In the genomic region with DNA sequence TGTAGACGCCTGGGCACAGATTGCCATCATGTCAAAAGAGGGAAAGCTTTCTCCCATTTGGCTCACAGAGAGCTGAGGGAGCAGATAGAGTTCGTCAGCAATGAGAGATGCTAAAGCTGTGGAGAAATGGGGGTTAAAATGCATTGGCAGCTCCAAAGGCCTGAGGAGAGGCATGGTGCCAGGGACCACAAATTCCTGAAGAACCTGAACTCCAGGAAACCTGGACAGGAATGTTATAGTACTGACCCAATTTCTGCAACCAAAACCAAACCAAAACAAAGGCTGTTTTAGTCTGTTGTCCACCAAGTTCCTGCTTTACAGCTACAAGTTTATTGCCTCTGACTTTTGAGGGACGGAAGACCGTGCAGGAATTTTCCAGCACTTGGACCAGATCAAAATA, we compare ENCODE assay signal across 28 cellular contexts.
"Had no signal": no experiment of that assay in that cellular context is flagged by ENCODE, and none has a peak within 500 bp of the region (broad histone marks: within the 10 kb centered on the region; RNA-seq: fewer than 3 reads in every experiment).

No MANE protein-coding gene starts in this region.

- H3K9me3 ChIP-seq: left ventricle myocardium inferior, neutrophil, psoas muscle, right atrium auricular region, tibial nerve, vagina had no signal

- H3K27ac ChIP-seq: left ventricle myocardium inferior, neural progenitor cell, neutrophil, parathyroid adenoma, psoas muscle, right atrium auricular region, skin epidermis, tibial nerve, vagina had no signal

- FAIRE-seq: islet of Langerhans, kidney had no signal

- H3K27ac Mint-ChIP-seq: immature natural killer cell; mesothelial cell of epicardium; naive B cell; natural killer cell; nephron progenitor cell; neural progenitor cell; stimulated activated effector memory CD8-positive, alpha-beta T cell treated with anti-CD3 and anti-CD28 coated beads, Interleukin-12 subunit alpha, Interleukin-12 subunit beta, amount 100 ng/mL, for 72 hours; stimulated activated naive CD8-positive, alpha-beta T cell treated with anti-CD3 and anti-CD28 coated beads, Interleukin-15, Interleukin-2, amounts not matched to agents 100 ng/mL and 50 ng/mL, for 24 hours; type B pancreatic cell had no signal

- DNase-seq: hypothalamus; immature natural killer cell; kidney; left ventricle myocardium inferior; mesendoderm; naive B cell; natural killer cell; nephron progenitor cell; occipital lobe; psoas muscle; stimulated activated CD4-positive, alpha-beta T cell treated with anti-CD3 and anti-CD28 coated beads, Interleukin-12 subunit alpha, Interleukin-12 subunit beta, amount 100 ng/mL, for 4 hours; stimulated activated CD4-positive, alpha-beta T cell treated with anti-CD3 and anti-CD28 coated beads, Interleukin-15, amount 100 ng/mL, for 24 hours; stimulated activated CD4-positive, alpha-beta T cell treated with anti-CD3 and anti-CD28 coated beads, Interleukin-4, amount 100 ng/mL, for 24 hours; stimulated activated naive CD4-positive, alpha-beta T cell had no signal

- H3K27me3 ChIP-seq: neural progenitor cell, neutrophil, right atrium auricular region, tibial nerve, vagina had no signal

- H2AFZ ChIP-seq: neural progenitor cell, parathyroid adenoma had no signal

- H3K9ac ChIP-seq: neural progenitor cell, parathyroid adenoma had no signal

- H3K27me3 Mint-ChIP-seq: naive B cell; stimulated activated naive CD8-positive, alpha-beta T cell treated with anti-CD3 and anti-CD28 coated beads, Interleukin-15, Interleukin-2, amounts not matched to agents 100 ng/mL and 50 ng/mL, for 24 hours; type B pancreatic cell had no signal

- H3K4me1 Mint-ChIP-seq: immature natural killer cell; mesothelial cell of epicardium; naive B cell; natural killer cell; stimulated activated effector memory CD8-positive, alpha-beta T cell treated with anti-CD3 and anti-CD28 coated beads, Interleukin-12 subunit alpha, Interleukin-12 subunit beta, amount 100 ng/mL, for 72 hours had no signal

- H3K36me3 Mint-ChIP-seq: immature natural killer cell; mesothelial cell of epicardium; naive B cell; natural killer cell; neural progenitor cell; stimulated activated effector memory CD8-positive, alpha-beta T cell treated with anti-CD3 and anti-CD28 coated beads, Interleukin-12 subunit alpha, Interleukin-12 subunit beta, amount 100 ng/mL, for 72 hours; type B pancreatic cell had no signal

- H3K4me3 ChIP-seq: left ventricle myocardium inferior, lung, neural progenitor cell, psoas muscle, right atrium auricular region, skin epidermis, tibial nerve, vagina had no signal

- H3K79me2 ChIP-seq: parathyroid adenoma had no signal

- H3K4me1 ChIP-seq: left ventricle myocardium inferior, neural progenitor cell, parathyroid adenoma, psoas muscle, right atrium auricular region, tibial nerve, vagina had no signal

- H3K9me3 Mint-ChIP-seq: mesothelial cell of epicardium; naive B cell; natural killer cell; nephron progenitor cell; neural progenitor cell; stimulated activated effector memory CD8-positive, alpha-beta T cell treated with anti-CD3 and anti-CD28 coated beads, Interleukin-12 subunit alpha, Interleukin-12 subunit beta, amount 100 ng/mL, for 72 hours; stimulated activated naive CD8-positive, alpha-beta T cell treated with anti-CD3 and anti-CD28 coated beads, Interleukin-15, Interleukin-2, amounts not matched to agents 100 ng/mL and 50 ng/mL, for 24 hours; type B pancreatic cell had no signal

- H3K36me3 ChIP-seq: left ventricle myocardium inferior, neural progenitor cell, neutrophil, right atrium auricular region, tibial nerve, vagina had no signal

- H3K4me2 ChIP-seq: neural progenitor cell had no signal

- ATAC-seq: natural killer cell; psoas muscle; sciatic nerve; stimulated activated effector memory CD8-positive, alpha-beta T cell treated with anti-CD3 and anti-CD28 coated beads, Interleukin-12 subunit alpha, Interleukin-12 subunit beta, amount 100 ng/mL, for 72 hours had no signal

- H3K4me3 Mint-ChIP-seq: immature natural killer cell; mesothelial cell of epicardium; naive B cell; natural killer cell; nephron progenitor cell; neural progenitor cell; stimulated activated effector memory CD8-positive, alpha-beta T cell treated with anti-CD3 and anti-CD28 coated beads, Interleukin-12 subunit alpha, Interleukin-12 subunit beta, amount 100 ng/mL, for 72 hours; stimulated activated naive CD8-positive, alpha-beta T cell treated with anti-CD3 and anti-CD28 coated beads, Interleukin-15, Interleukin-2, amounts not matched to agents 100 ng/mL and 50 ng/mL, for 24 hours; type B pancreatic cell had no signal
